Comparison of ENCODE assay signal across 1 cellular context in the genomic region with DNA sequence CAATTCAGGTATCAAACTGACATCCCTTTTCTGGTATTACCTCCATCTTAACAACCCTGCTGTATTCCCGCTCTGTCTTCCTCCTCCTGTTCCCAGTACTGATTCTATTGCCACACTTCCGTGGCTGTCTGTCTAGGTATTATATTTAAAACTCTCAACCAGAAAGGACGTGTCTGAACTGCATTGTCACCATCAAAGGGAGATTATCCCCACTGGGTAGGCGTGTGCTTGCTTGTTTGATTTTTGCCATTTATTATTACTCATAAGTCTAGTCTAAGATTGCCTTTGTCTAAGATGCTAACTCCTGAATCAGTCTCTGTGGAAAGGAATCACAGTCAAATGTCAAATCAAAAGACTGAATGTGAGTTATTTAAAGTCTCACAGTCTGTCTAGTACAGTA.
TF ChIP-seq lines count a peak whose summit lies in the region.

No MANE protein-coding gene starts in this region.

TF ChIP-seq in GM23338, 12 proteins besides CTCF, POLR2A, EP300 and RAD21 (continued from another document):
- TF ChIP-seq, protein P1, sequence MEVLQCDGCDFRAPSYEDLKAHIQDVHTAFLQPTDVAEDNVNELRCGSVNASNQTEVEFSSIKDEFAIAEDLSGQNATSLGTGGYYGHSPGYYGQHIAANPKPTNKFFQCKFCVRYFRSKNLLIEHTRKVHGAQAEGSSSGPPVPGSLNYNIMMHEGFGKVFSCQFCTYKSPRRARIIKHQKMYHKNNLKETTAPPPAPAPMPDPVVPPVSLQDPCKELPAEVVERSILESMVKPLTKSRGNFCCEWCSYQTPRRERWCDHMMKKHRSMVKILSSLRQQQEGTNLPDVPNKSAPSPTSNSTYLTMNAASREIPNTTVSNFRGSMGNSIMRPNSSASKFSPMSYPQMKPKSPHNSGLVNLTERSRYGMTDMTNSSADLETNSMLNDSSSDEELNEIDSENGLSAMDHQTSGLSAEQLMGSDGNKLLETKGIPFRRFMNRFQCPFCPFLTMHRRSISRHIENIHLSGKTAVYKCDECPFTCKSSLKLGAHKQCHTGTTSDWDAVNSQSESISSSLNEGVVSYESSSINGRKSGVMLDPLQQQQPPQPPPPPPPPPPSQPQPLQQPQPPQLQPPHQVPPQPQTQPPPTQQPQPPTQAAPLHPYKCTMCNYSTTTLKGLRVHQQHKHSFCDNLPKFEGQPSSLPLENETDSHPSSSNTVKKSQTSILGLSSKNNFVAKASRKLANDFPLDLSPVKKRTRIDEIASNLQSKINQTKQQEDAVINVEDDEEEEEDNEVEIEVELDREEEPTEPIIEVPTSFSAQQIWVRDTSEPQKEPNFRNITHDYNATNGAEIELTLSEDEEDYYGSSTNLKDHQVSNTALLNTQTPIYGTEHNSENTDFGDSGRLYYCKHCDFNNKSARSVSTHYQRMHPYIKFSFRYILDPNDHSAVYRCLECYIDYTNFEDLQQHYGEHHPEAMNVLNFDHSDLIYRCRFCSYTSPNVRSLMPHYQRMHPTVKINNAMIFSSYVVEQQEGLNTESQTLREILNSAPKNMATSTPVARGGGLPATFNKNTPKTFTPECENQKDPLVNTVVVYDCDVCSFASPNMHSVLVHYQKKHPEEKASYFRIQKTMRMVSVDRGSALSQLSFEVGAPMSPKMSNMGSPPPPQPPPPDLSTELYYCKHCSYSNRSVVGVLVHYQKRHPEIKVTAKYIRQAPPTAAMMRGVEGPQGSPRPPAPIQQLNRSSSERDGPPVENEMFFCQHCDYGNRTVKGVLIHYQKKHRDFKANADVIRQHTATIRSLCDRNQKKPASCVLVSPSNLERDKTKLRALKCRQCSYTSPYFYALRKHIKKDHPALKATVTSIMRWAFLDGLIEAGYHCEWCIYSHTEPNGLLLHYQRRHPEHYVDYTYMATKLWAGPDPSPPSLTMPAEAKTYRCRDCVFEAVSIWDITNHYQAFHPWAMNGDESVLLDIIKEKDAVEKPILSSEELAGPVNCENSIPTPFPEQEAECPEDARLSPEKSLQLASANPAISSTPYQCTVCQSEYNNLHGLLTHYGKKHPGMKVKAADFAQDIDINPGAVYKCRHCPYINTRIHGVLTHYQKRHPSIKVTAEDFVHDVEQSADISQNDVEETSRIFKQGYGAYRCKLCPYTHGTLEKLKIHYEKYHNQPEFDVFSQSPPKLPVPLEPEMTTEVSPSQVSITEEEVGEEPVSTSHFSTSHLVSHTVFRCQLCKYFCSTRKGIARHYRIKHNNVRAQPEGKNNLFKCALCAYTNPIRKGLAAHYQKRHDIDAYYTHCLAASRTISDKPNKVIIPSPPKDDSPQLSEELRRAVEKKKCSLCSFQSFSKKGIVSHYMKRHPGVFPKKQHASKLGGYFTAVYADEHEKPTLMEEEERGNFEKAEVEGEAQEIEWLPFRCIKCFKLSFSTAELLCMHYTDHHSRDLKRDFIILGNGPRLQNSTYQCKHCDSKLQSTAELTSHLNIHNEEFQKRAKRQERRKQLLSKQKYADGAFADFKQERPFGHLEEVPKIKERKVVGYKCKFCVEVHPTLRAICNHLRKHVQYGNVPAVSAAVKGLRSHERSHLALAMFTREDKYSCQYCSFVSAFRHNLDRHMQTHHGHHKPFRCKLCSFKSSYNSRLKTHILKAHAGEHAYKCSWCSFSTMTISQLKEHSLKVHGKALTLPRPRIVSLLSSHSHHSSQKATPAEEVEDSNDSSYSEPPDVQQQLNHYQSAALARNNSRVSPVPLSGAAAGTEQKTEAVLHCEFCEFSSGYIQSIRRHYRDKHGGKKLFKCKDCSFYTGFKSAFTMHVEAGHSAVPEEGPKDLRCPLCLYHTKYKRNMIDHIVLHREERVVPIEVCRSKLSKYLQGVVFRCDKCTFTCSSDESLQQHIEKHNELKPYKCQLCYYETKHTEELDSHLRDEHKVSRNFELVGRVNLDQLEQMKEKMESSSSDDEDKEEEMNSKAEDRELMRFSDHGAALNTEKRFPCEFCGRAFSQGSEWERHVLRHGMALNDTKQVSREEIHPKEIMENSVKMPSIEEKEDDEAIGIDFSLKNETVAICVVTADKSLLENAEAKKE (CRISPR knock-in tag; IDR thresholded peaks at IDR 0.05) = no peak
- TF ChIP-seq CREB1 (CRISPR knock-in tag; IDR thresholded peaks at IDR 0.05; ENCODE audit: low read depth) (no peak), ZNF114 (CRISPR knock-in tag; IDR thresholded peaks at IDR 0.05) (no peak), ZNF331 (CRISPR knock-in tag; IDR thresholded peaks at IDR 0.05; ENCODE audit: low read depth) (no peak), POLR2AphosphoS5 (IDR thresholded peaks at IDR 0.05; ENCODE audit: low read depth) (no peak)
- TF ChIP-seq, protein P2, sequence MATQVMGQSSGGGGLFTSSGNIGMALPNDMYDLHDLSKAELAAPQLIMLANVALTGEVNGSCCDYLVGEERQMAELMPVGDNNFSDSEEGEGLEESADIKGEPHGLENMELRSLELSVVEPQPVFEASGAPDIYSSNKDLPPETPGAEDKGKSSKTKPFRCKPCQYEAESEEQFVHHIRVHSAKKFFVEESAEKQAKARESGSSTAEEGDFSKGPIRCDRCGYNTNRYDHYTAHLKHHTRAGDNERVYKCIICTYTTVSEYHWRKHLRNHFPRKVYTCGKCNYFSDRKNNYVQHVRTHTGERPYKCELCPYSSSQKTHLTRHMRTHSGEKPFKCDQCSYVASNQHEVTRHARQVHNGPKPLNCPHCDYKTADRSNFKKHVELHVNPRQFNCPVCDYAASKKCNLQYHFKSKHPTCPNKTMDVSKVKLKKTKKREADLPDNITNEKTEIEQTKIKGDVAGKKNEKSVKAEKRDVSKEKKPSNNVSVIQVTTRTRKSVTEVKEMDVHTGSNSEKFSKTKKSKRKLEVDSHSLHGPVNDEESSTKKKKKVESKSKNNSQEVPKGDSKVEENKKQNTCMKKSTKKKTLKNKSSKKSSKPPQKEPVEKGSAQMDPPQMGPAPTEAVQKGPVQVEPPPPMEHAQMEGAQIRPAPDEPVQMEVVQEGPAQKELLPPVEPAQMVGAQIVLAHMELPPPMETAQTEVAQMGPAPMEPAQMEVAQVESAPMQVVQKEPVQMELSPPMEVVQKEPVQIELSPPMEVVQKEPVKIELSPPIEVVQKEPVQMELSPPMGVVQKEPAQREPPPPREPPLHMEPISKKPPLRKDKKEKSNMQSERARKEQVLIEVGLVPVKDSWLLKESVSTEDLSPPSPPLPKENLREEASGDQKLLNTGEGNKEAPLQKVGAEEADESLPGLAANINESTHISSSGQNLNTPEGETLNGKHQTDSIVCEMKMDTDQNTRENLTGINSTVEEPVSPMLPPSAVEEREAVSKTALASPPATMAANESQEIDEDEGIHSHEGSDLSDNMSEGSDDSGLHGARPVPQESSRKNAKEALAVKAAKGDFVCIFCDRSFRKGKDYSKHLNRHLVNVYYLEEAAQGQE (IDR thresholded peaks at IDR 0.05; ENCODE audit: unreplicated experiment) = no peak
